Comparison of ENCODE assay signal across 10 cellular contexts in genomic region chr19:17606786-17607185, GRCh38. TPM values are rescaled to one million over a fixed set of nuclear protein-coding genes. Genes with fewer than 3 reads are reported as not detected.
DNase-seq lines count a peak whose midpoint lies in the region; ATAC-seq and TF ChIP-seq lines count a peak whose summit lies in the region.
"Had no signal": no experiment of that assay in that cellular context is flagged by ENCODE, and none has a peak within 500 bp of the region (broad histone marks: within the 10 kb centered on the region; RNA-seq: fewer than 3 reads in every experiment).

No MANE protein-coding gene starts in this region.

- no peaks in the 10 kb centered on the region for H3K9me3 Mint-ChIP-seq in activated CD4-positive, alpha-beta memory T cell treated with anti-CD3 and anti-CD28 coated beads, Interleukin-2, amount 10 ng/mL, durations not matched to agents 7 days and 5 days
- H3K9me3 Mint-ChIP-seq in immature natural killer cell = peaks cover 0 to 2% (median 0%) of the 10 kb centered on the region in 6 donors

- H3K27ac Mint-ChIP-seq in activated CD4-positive, alpha-beta memory T cell treated with anti-CD3 and anti-CD28 coated beads, Interleukin-2, amount 10 ng/mL, durations not matched to agents 7 days and 5 days = no peak overlapping the region
- H3K27ac Mint-ChIP-seq in immature natural killer cell = peak overlapping the region in 2 of 6 donors; percentile 71 to 80

- CTCF ChIA-PET in activated CD4-positive, alpha-beta memory T cell treated with anti-CD3 and anti-CD28 coated beads, Interleukin-2, amount 10 ng/mL, durations not matched to agents 7 days and 5 days (lab: Charles Lee) = interaction anchor here (1.2 to 2.9 kb wide), 4 partner anchors 15 to 253 kb away, joined by 3 to 23 read pairs (median 6); partner anchors contain the start of genes PGLS and RPL18A

- POLR2A ChIA-PET in activated CD4-positive, alpha-beta memory T cell treated with anti-CD3 and anti-CD28 coated beads, Interleukin-2, amount 10 ng/mL, durations not matched to agents 7 days and 5 days (lab: Charles Lee) = interaction anchor here (0.7 to 1.3 kb wide), 4 partner anchors 12 to 243 kb away, joined by 3 to 5 read pairs (median 3); no protein-coding TSS in a partner anchor

- 0 out of 2 replicates have a peak overlapping the region, but pooled peaks have one; percentile 68 for H3K4me3 ChIP-seq in GM12864 (ENCODE audit: low read depth, low read length)

- H3K4me3 Mint-ChIP-seq in activated CD4-positive, alpha-beta memory T cell treated with anti-CD3 and anti-CD28 coated beads, Interleukin-2, amount 10 ng/mL, durations not matched to agents 7 days and 5 days = peak overlapping the region; percentile 68
- peak overlapping the region; percentile 67 to 85 (median 79) for H3K4me3 Mint-ChIP-seq in immature natural killer cell

- no peaks in the 10 kb centered on the region for H3K4me1 ChIP-seq in foreskin keratinocyte

- H3K27me3 ChIP-seq in foreskin keratinocyte = peaks cover 6% of the 10 kb centered on the region

- no peak for TF ChIP-seq CTCF in 22Rv1 (IDR thresholded peaks at IDR 0.05)
- TF ChIP-seq CTCF in GM12864 (IDR thresholded peaks at IDR 0.05; ENCODE audit: low read depth, low read length, missing control alignments) = no peak
- TF ChIP-seq CTCF in foreskin keratinocyte (conservative IDR thresholded peaks at IDR 0.05) = no peak

- H3K27me3 Mint-ChIP-seq in activated CD4-positive, alpha-beta memory T cell treated with anti-CD3 and anti-CD28 coated beads, Interleukin-2, amount 10 ng/mL, durations not matched to agents 7 days and 5 days = peaks cover 26% of the 10 kb centered on the region
- H3K27me3 Mint-ChIP-seq in immature natural killer cell (ENCODE audit: low read depth in 3 of 3) = peaks cover 2 to 18% (median 12%) of the 10 kb centered on the region in 3 donors

- peaks cover 9% of the 10 kb centered on the region for H3K4me1 Mint-ChIP-seq in activated CD4-positive, alpha-beta memory T cell treated with anti-CD3 and anti-CD28 coated beads, Interleukin-2, amount 10 ng/mL, durations not matched to agents 7 days and 5 days
- H3K4me1 Mint-ChIP-seq in immature natural killer cell = peaks cover 7 to 10% of the 10 kb centered on the region in 2 donors

- no peaks in the 10 kb centered on the region for H3K36me3 Mint-ChIP-seq in activated CD4-positive, alpha-beta memory T cell treated with anti-CD3 and anti-CD28 coated beads, Interleukin-2, amount 10 ng/mL, durations not matched to agents 7 days and 5 days (ENCODE audit: low read depth)
- H3K36me3 Mint-ChIP-seq in immature natural killer cell = no peaks in the 10 kb centered on the region

- H3K27ac ChIP-seq in 22Rv1 (peak overlapping the region; percentile 93), foreskin keratinocyte (no peak overlapping the region)

- ATAC-seq in foreskin keratinocyte = no peak

- DNase-seq in GM12864 (ENCODE audit: low read depth) (no peak), immature natural killer cell (no peak), foreskin keratinocyte (no peak), NCI-H1436 (lab: John Stamatoyannopoulos, UW) (no peak)
- DNase-seq in activated CD4-positive, alpha-beta memory T cell treated with anti-CD3 and anti-CD28 coated beads, Interleukin-2, amount 10 ng/mL, durations not matched to agents 7 days and 5 days = no peak
- DNase-seq in activated CD4-positive, CD25-positive, alpha-beta regulatory T cell treated with anti-CD3 and anti-CD28 coated beads, Interleukin-2, amount 50 U/mL, for 72 hours = no peak
- no peak for DNase-seq in stimulated activated CD4-positive, alpha-beta T cell treated with anti-CD3 and anti-CD28 coated beads, Interleukin-2, amount 100 ng/mL, for 24 hours
- DNase-seq: COR-L47, NCI-H2081 had no signal

RNA-seq across cellular contexts. Expression of gene COLGALT1, which starts 51.3 kb away (rescaled TPM):
- total RNA-seq in activated CD4-positive, alpha-beta memory T cell treated with anti-CD3 and anti-CD28 coated beads, Interleukin-2, amount 10 ng/mL, durations not matched to agents 7 days and 5 days = 10 to 100 TPM; 36.1 to 38.9 TPM
- polyA plus RNA-seq in immature natural killer cell (10 to 100 TPM; 16.9 to 26.8 (median 22.6) TPM), foreskin keratinocyte (72.9 and 73.1 TPM in 2 replicates)
- 91.1 and 94.4 TPM in 2 replicates for total RNA-seq in foreskin keratinocyte
